8 cellular contexts compared by ENCODE assay signal in genomic region chr10:73795491-73795890, GRCh38. TPM values are rescaled to one million over a fixed set of nuclear protein-coding genes. Genes with fewer than 3 reads are reported as not detected.
DNase-seq lines count a peak whose midpoint lies in the region; ATAC-seq, FAIRE-seq and TF ChIP-seq lines count a peak whose summit lies in the region.
"Not testable (repeated sequence)": the region's sequence is repeated elsewhere in the genome, so short reads cannot be mapped to it uniquely, and the experiment has no call there.

No MANE protein-coding gene starts in this region.

- not testable (repeated sequence) for H3K4me3 ChIP-seq in GM12878; osteoblast (ENCODE audit: insufficient read depth, low read length); upper lobe of right lung

- not testable (repeated sequence) for ATAC-seq in GM12878; Right ventricle myocardium inferior; stimulated activated effector memory CD8-positive, alpha-beta T cell treated with anti-CD3 and anti-CD28 coated beads, Interleukin-12 subunit alpha, Interleukin-12 subunit beta, amount 100 ng/mL, for 72 hours; upper lobe of right lung

- not testable (repeated sequence) for H3K9me3 ChIP-seq in GM12878 (replicated peaks; ENCODE audit: control insufficient read depth, insufficient read depth, low read length); osteoblast (ENCODE audit: low read depth, low read length); upper lobe of right lung

- H3K9ac ChIP-seq in GM12878 (ENCODE audit: control insufficient read depth, insufficient read depth, low read length) = not testable (repeated sequence)

- peak overlapping the region; percentile 18 for H3K27ac ChIP-seq in RWPE1
- not testable (repeated sequence) for H3K27ac ChIP-seq in GM12878 (ENCODE audit: control insufficient read depth, insufficient read depth); osteoblast (ENCODE audit: low read depth, low read length); upper lobe of right lung

- SMC1A ChIA-PET in GM12878 (lab: Charles Lee; ENCODE audit: uncharacterized antibody, unreplicated experiment) = interaction anchor here (0.6 to 1.3 kb wide), 2 partner anchors 12 to 594 kb away, joined by 3 read pairs; no protein-coding TSS in a partner anchor

- peaks cover 13 to 32% of the 10 kb centered on the region in 2 experiments for H3K36me3 ChIP-seq in GM12878 (ENCODE audit: control insufficient read depth in 2 of 2, insufficient read depth in 2 of 2, low read length in 1 of 2)
- peaks cover 88% of the 10 kb centered on the region for H3K36me3 ChIP-seq in osteoblast (ENCODE audit: insufficient read depth, low read length)
- H3K36me3 ChIP-seq in upper lobe of right lung = peaks cover 99% of the 10 kb centered on the region

- RAD21 ChIA-PET in GM12878 (lab: Charles Lee; ENCODE audit: unreplicated experiment) = interaction anchor here (0.7 kb wide), 1 partner anchor 12 kb away, joined by 4 read pairs; no protein-coding TSS in a partner anchor

- not testable (repeated sequence) for H3K27me3 ChIP-seq in GM12878 (replicated peaks in 1 of 2; ENCODE audit: control insufficient read depth in 2 of 2, insufficient read depth in 2 of 2, low read length in 1 of 2); osteoblast (ENCODE audit: insufficient read depth, low read length); upper lobe of right lung

- H3K27ac Mint-ChIP-seq in chondrocyte (ENCODE audit: unreplicated experiment) = not testable (repeated sequence)
- peak overlapping the region; percentile 40 for H3K27ac Mint-ChIP-seq in stimulated activated effector memory CD8-positive, alpha-beta T cell treated with anti-CD3 and anti-CD28 coated beads, Interleukin-12 subunit alpha, Interleukin-12 subunit beta, amount 100 ng/mL, for 72 hours

- H3K4me1 Mint-ChIP-seq in chondrocyte (ENCODE audit: low read depth); stimulated activated effector memory CD8-positive, alpha-beta T cell treated with anti-CD3 and anti-CD28 coated beads, Interleukin-12 subunit alpha, Interleukin-12 subunit beta, amount 100 ng/mL, for 72 hours: not testable (repeated sequence)

- intact Hi-C loops in GM12878 (cut with micrococcal nuclease; ENCODE audit: unreplicated experiment); Right ventricle myocardium inferior (cut with DNase I); upper lobe of right lung (cut with DNase I): not testable (repeated sequence)

- DNase-seq in RWPE1 (ENCODE audit: low spot score); GM12878 (ENCODE audit: low read depth, low spot score); stimulated activated effector memory CD8-positive, alpha-beta T cell treated with anti-CD3 and anti-CD28 coated beads, Interleukin-12 subunit alpha, Interleukin-12 subunit beta, amount 100 ng/mL, for 72 hours (ENCODE audit: low spot score in 2 of 2): not testable (repeated sequence)
- peak; percentile 33 for DNase-seq in activated effector memory CD4-positive, alpha-beta T cell treated with anti-CD3 and anti-CD28 coated beads, Interleukin-2, amount 50 U/mL, for 16 hours
- DNase-seq in chondrocyte (ENCODE audit: low spot score) (peak; percentile 41), Right ventricle myocardium inferior (ENCODE audit: missing footprints) (peak; percentile 37), osteoblast (ENCODE audit: insufficient read length, low spot score, missing footprints) (peak; percentile 62), upper lobe of right lung (peak; percentile 13)

- not testable (repeated sequence) for H3K79me2 ChIP-seq in GM12878 (ENCODE audit: control insufficient read depth, insufficient read depth, low read length); osteoblast (ENCODE audit: insufficient read depth, low read length)

- H3K9me3 Mint-ChIP-seq in chondrocyte (ENCODE audit: low read depth); stimulated activated effector memory CD8-positive, alpha-beta T cell treated with anti-CD3 and anti-CD28 coated beads, Interleukin-12 subunit alpha, Interleukin-12 subunit beta, amount 100 ng/mL, for 72 hours: not testable (repeated sequence)

- not testable (repeated sequence) for TF ChIP-seq POLR2A in GM12878 (IDR thresholded peaks at IDR 0.05; ENCODE audit: low read depth, low read length)

- TF ChIP-seq RAD21 in GM12878 (IDR thresholded peaks at IDR 0.05; ENCODE audit: insufficient read depth, low read depth, low read length) = not testable (repeated sequence)

- H3K4me3 Mint-ChIP-seq in chondrocyte (ENCODE audit: unreplicated experiment); stimulated activated effector memory CD8-positive, alpha-beta T cell treated with anti-CD3 and anti-CD28 coated beads, Interleukin-12 subunit alpha, Interleukin-12 subunit beta, amount 100 ng/mL, for 72 hours: not testable (repeated sequence)

- H3K36me3 Mint-ChIP-seq in chondrocyte (ENCODE audit: low read depth) = peaks cover 56% of the 10 kb centered on the region
- H3K36me3 Mint-ChIP-seq in stimulated activated effector memory CD8-positive, alpha-beta T cell treated with anti-CD3 and anti-CD28 coated beads, Interleukin-12 subunit alpha, Interleukin-12 subunit beta, amount 100 ng/mL, for 72 hours = peaks cover 99% of the 10 kb centered on the region

- H2AFZ ChIP-seq in GM12878 (ENCODE audit: control insufficient read depth, low read depth, low read length); osteoblast (ENCODE audit: low read length): not testable (repeated sequence)

- in situ Hi-C loops in GM12878 (cut with MboI) = not testable (repeated sequence)

- 92% methylated on average over 10 of the region's 10 CpGs for WGBS in GM12878 (ENCODE audit: insufficient coverage, insufficient replicate concordance, low lambda C conversion rate, missing lambda C conversion rate)

- not testable (repeated sequence) for H3K27me3 Mint-ChIP-seq in chondrocyte (ENCODE audit: low read depth)

- not testable (repeated sequence) for TF ChIP-seq CTCF in RWPE1 (conservative IDR thresholded peaks at IDR 0.05; ENCODE audit: low read depth); GM12878 (IDR thresholded peaks at IDR 0.05 in 2 of 3, conservative IDR thresholded peaks at IDR 0.05 in 1 of 3; ENCODE audit: control insufficient read depth in 2 of 3, extremely low read depth in 1 of 3, insufficient read depth in 1 of 3, low read depth in 3 of 3, low read length in 3 of 3); chondrocyte (IDR thresholded peaks at IDR 0.05); osteoblast (IDR thresholded peaks at IDR 0.05; ENCODE audit: extremely low read depth, low read depth, low read length); upper lobe of right lung (IDR thresholded peaks at IDR 0.05)

- not testable (repeated sequence) for H4K20me1 ChIP-seq in GM12878 (ENCODE audit: control insufficient read depth, insufficient read depth); osteoblast (ENCODE audit: insufficient read depth, low read length)

- BruUV-seq in GM12878 (replicated peaks; lab: Mats Ljungman, UMichigan) = not testable (repeated sequence)

- not testable (repeated sequence) for FAIRE-seq in GM12878 (lab: Jason Lieb, UNC)

- not testable (repeated sequence) for H3K4me1 ChIP-seq in GM12878 (ENCODE audit: control insufficient read depth, insufficient read depth, low read length); osteoblast (ENCODE audit: insufficient read depth, low read length); upper lobe of right lung

- POLR2A ChIA-PET in RWPE1 (lab: Yijun Ruan, JAX; ENCODE audit: low non-redundant PET) = not testable (repeated sequence)
- POLR2A ChIA-PET in GM12878 (lab: Charles Lee) = interaction anchor here (1.6 kb wide), 1 partner anchor 16 kb away, joined by 4 read pairs; no protein-coding TSS in a partner anchor

- not testable (repeated sequence) for H3K4me2 ChIP-seq in GM12878 (ENCODE audit: control insufficient read depth, insufficient read depth); osteoblast (ENCODE audit: insufficient read depth, low read length)

- CTCF ChIA-PET in RWPE1 (lab: Yijun Ruan, JAX) = not testable (repeated sequence)
- CTCF ChIA-PET in GM12878 (lab: Yijun Ruan, JAX) = interaction anchor here (1.6 kb wide), 1 partner anchor 85 kb away, joined by 3 read pairs; no protein-coding TSS in a partner anchor

- TF ChIP-seq EP300 in GM12878 (IDR thresholded peaks at IDR 0.05; ENCODE audit: borderline replicate concordance in 1 of 2, control insufficient read depth in 1 of 2, low read depth in 2 of 2, low read length in 2 of 2) = not testable (repeated sequence)

RNA-seq across cellular contexts. Expression of gene ZSWIM8, which starts 10.1 kb away (rescaled TPM):
- total RNA-seq in GM12878 (2013; cell fraction: nucleolus; rRNA removed) = 75.9 and 86.5 TPM in 2 replicates
- total RNA-seq in GM12878 (2014; rRNA removed) (23.9 and 30.8 TPM in 2 replicates), GM12878 (2014; rRNA removed; fragmentation: Illumina TruSeq; extraction: Trizol) (16.4 and 18.7 TPM in 2 replicates), GM12878 (2021) (45.4 and 47.9 TPM in 2 replicates), chondrocyte (102 to 124 TPM (median 117 TPM) in 3 replicates), Right ventricle myocardium inferior (45.3 TPM), osteoblast (63.1 and 76.7 TPM in 2 replicates), upper lobe of right lung (117 TPM)
- 79.3 TPM for polyA plus RNA-seq in GM12878 (2011; ENCODE audit: low read depth)
- polyA plus RNA-seq in GM12878 (2011; rRNA removed) (17.5 and 44.6 TPM in 2 replicates), GM12878 (2014; fragmentation: Illumina TruSeq; extraction: Trizol) (15.3 and 31.5 TPM in 2 replicates), GM12878 (2014; fragmentation: Nextera tagmentation; extraction: Ambion mirVana) (1 to 10 TPM; 7.8 to 8.5 TPM), GM12878 (2014; rRNA removed) (47.1 and 48.8 TPM in 2 replicates), GM12878 (2016; fragmentation: Nextera tagmentation; extraction: Ambion mirVana) (10 to 100 TPM; 14.0 to 15.1 TPM)
- 39.4 and 62.6 TPM in 2 replicates for polyA plus RNA-seq in GM12878 (2011; cell fraction: cytosol; rRNA removed)
- 436 and 485 TPM in 2 replicates for polyA plus RNA-seq in GM12878 (2011; cell fraction: nucleus; rRNA removed)
- polyA plus RNA-seq in GM12878 (2012) = 58.6 and 83.1 TPM in 2 replicates
- polyA minus RNA-seq in GM12878 (2011; rRNA and poly(A)+ RNA removed) = 36.3 and 63.7 TPM in 2 replicates
- 23.0 and 27.1 TPM in 2 replicates for polyA minus RNA-seq in GM12878 (2011; cell fraction: cytosol; rRNA and poly(A)+ RNA removed)
- polyA minus RNA-seq in GM12878 (2011; cell fraction: nucleus; rRNA and poly(A)+ RNA removed) = 43.3 and 67.1 TPM in 2 replicates

RNA-seq across cellular contexts. Expression of gene CHCHD1, which starts 13.6 kb away (rescaled TPM):
- total RNA-seq in GM12878 (2013; cell fraction: nucleolus; rRNA removed) = 14.8 and 16.7 TPM in 2 replicates
- total RNA-seq in GM12878 (2014; rRNA removed) (74.3 and 77.4 TPM in 2 replicates), GM12878 (2014; rRNA removed; fragmentation: Illumina TruSeq; extraction: Trizol) (42.8 and 47.5 TPM in 2 replicates), GM12878 (2021) (35.0 and 36.9 TPM in 2 replicates), chondrocyte (14.8 to 27.5 TPM (median 17.4 TPM) in 3 replicates), Right ventricle myocardium inferior (30.8 TPM), osteoblast (11.2 and 12.7 TPM in 2 replicates), upper lobe of right lung (19.4 TPM)
- 34.4 TPM for polyA plus RNA-seq in GM12878 (2011; ENCODE audit: low read depth)
- polyA plus RNA-seq in GM12878 (2011; rRNA removed) (56.7 and 69.0 TPM in 2 replicates), GM12878 (2014; fragmentation: Illumina TruSeq; extraction: Trizol) (25.3 and 42.4 TPM in 2 replicates), GM12878 (2014; fragmentation: Nextera tagmentation; extraction: Ambion mirVana) (10 to 100 TPM; 69.5 to 81.4 TPM), GM12878 (2014; rRNA removed) (70.4 and 79.4 TPM in 2 replicates), GM12878 (2016; fragmentation: Nextera tagmentation; extraction: Ambion mirVana) (100 to 1,000 TPM; 127 to 132 TPM)
- polyA plus RNA-seq in GM12878 (2011; cell fraction: cytosol; rRNA removed) = 33.0 and 46.8 TPM in 2 replicates
- polyA plus RNA-seq in GM12878 (2011; cell fraction: nucleus; rRNA removed) = 22.6 and 27.4 TPM in 2 replicates
- polyA plus RNA-seq in GM12878 (2012) = 51.6 and 59.8 TPM in 2 replicates
- 8.9 and 9.4 TPM in 2 replicates for polyA minus RNA-seq in GM12878 (2011; rRNA and poly(A)+ RNA removed)
- 6.3 and 7.2 TPM in 2 replicates for polyA minus RNA-seq in GM12878 (2011; cell fraction: cytosol; rRNA and poly(A)+ RNA removed)
- 6.5 and 8.9 TPM in 2 replicates for polyA minus RNA-seq in GM12878 (2011; cell fraction: nucleus; rRNA and poly(A)+ RNA removed)

RNA-seq across cellular contexts. Expression of gene NDST2, which starts 15.9 kb away (rescaled TPM):
- total RNA-seq in GM12878 (2013; cell fraction: nucleolus; rRNA removed) = 57.1 and 85.9 TPM in 2 replicates
- total RNA-seq in GM12878 (2014; rRNA removed) = 18.0 and 18.8 TPM in 2 replicates
- total RNA-seq in GM12878 (2014; rRNA removed; fragmentation: Illumina TruSeq; extraction: Trizol) = 8.9 and 10.1 TPM in 2 replicates
- 34.3 and 35.2 TPM in 2 replicates for total RNA-seq in GM12878 (2021)
- 19.1 TPM for polyA plus RNA-seq in GM12878 (2011; ENCODE audit: low read depth)
- polyA plus RNA-seq in GM12878 (2011; rRNA removed) = 23.8 and 31.1 TPM in 2 replicates
- polyA plus RNA-seq in GM12878 (2011; cell fraction: cytosol; rRNA removed) = 24.8 and 31.5 TPM in 2 replicates
- 81.5 and 88.2 TPM in 2 replicates for polyA plus RNA-seq in GM12878 (2011; cell fraction: nucleus; rRNA removed)
- polyA plus RNA-seq in GM12878 (2012) = 19.5 and 19.8 TPM in 2 replicates
- 16.6 and 22.6 TPM in 2 replicates for polyA plus RNA-seq in GM12878 (2014; fragmentation: Illumina TruSeq; extraction: Trizol)
- 1 to 10 TPM; 2.2 to 3.0 TPM for polyA plus RNA-seq in GM12878 (2014; fragmentation: Nextera tagmentation; extraction: Ambion mirVana)
- 31.3 and 34.7 TPM in 2 replicates for polyA plus RNA-seq in GM12878 (2014; rRNA removed)
- 10 to 100 TPM; 22.7 to 24.0 TPM for polyA plus RNA-seq in GM12878 (2016; fragmentation: Nextera tagmentation; extraction: Ambion mirVana)
- 26.0 and 29.3 TPM in 2 replicates for polyA minus RNA-seq in GM12878 (2011; rRNA and poly(A)+ RNA removed)
- 11.8 and 16.4 TPM in 2 replicates for polyA minus RNA-seq in GM12878 (2011; cell fraction: cytosol; rRNA and poly(A)+ RNA removed)
- polyA minus RNA-seq in GM12878 (2011; cell fraction: nucleus; rRNA and poly(A)+ RNA removed) = 36.6 and 66.7 TPM in 2 replicates
- total RNA-seq in chondrocyte = 24.4 to 29.0 TPM (median 27.3 TPM) in 3 replicates
- 10.5 TPM for total RNA-seq in Right ventricle myocardium inferior
- 30.4 and 35.8 TPM in 2 replicates for total RNA-seq in osteoblast
- total RNA-seq in upper lobe of right lung = 35.0 TPM

RNA-seq across cellular contexts. Expression of gene SEC24C, which starts 51.3 kb away (rescaled TPM):
- 64.1 and 66.3 TPM in 2 replicates for total RNA-seq in GM12878 (2013; cell fraction: nucleolus; rRNA removed)
- total RNA-seq in GM12878 (2014; rRNA removed) (96.9 and 117 TPM in 2 replicates), GM12878 (2014; rRNA removed; fragmentation: Illumina TruSeq; extraction: Trizol) (43.4 and 48.2 TPM in 2 replicates), GM12878 (2021) (91.7 and 99.9 TPM in 2 replicates), chondrocyte (54.0 to 69.1 TPM (median 55.6 TPM) in 3 replicates), Right ventricle myocardium inferior (46.4 TPM), osteoblast (28.3 and 28.6 TPM in 2 replicates), upper lobe of right lung (71.0 TPM)
- 68.9 TPM for polyA plus RNA-seq in GM12878 (2011; ENCODE audit: low read depth)
- polyA plus RNA-seq in GM12878 (2011; rRNA removed) (52.3 and 110 TPM in 2 replicates), GM12878 (2014; fragmentation: Illumina TruSeq; extraction: Trizol) (67.7 and 81.5 TPM in 2 replicates), GM12878 (2014; fragmentation: Nextera tagmentation; extraction: Ambion mirVana) (10 to 100 TPM; 12.7 to 18.8 TPM), GM12878 (2014; rRNA removed) (73.6 and 82.1 TPM in 2 replicates), GM12878 (2016; fragmentation: Nextera tagmentation; extraction: Ambion mirVana) (10 to 100 TPM; 71.3 to 74.1 TPM)
- polyA plus RNA-seq in GM12878 (2011; cell fraction: cytosol; rRNA removed) = 97.2 and 105 TPM in 2 replicates
- polyA plus RNA-seq in GM12878 (2011; cell fraction: nucleus; rRNA removed) = 176 and 190 TPM in 2 replicates
- polyA plus RNA-seq in GM12878 (2012) = 92.4 and 93.2 TPM in 2 replicates
- polyA minus RNA-seq in GM12878 (2011; rRNA and poly(A)+ RNA removed) = 135 and 166 TPM in 2 replicates
- polyA minus RNA-seq in GM12878 (2011; cell fraction: cytosol; rRNA and poly(A)+ RNA removed) = 47.8 and 49.1 TPM in 2 replicates
- polyA minus RNA-seq in GM12878 (2011; cell fraction: nucleus; rRNA and poly(A)+ RNA removed) = 30.5 and 46.2 TPM in 2 replicates
